ENCODE assay signal across 15 cellular contexts in genomic region chr4:18318682-18319410, GRCh38.
DNase-seq lines count a peak whose midpoint lies in the region; ATAC-seq and TF ChIP-seq lines count a peak whose summit lies in the region.
"Had no signal": no experiment of that assay in that cellular context is flagged by ENCODE, and none has a peak within 500 bp of the region (broad histone marks: within the 10 kb centered on the region; RNA-seq: fewer than 3 reads in every experiment).

No MANE protein-coding gene starts in this region.

- H3K27ac ChIP-seq in adrenal gland, result peak overlapping the region in 4 of 5 donors; percentile 36 to 91 (median 70)

- no peaks in the 10 kb centered on the region for H3K27me3 ChIP-seq in adrenal gland

- peaks cover 0 to 15% of the 10 kb centered on the region in 2 donors for H3K4me1 ChIP-seq in adrenal gland (replicated peaks in 1 of 2)

- peak; percentile 39 to 54 for TF ChIP-seq POLR2A in adrenal gland (IDR thresholded peaks at IDR 0.05)

- no peak overlapping the region for H3K27ac Mint-ChIP-seq in activated naive CD8-positive, alpha-beta T cell treated with anti-CD3 and anti-CD28 coated beads for 36 hours
- H3K27ac Mint-ChIP-seq: activated CD8-positive, alpha-beta T cell treated with anti-CD3 and anti-CD28 coated beads, Interleukin-2, amount 10 ng/mL, durations not matched to agents 7 days and 5 days; activated naive CD8-positive, alpha-beta T cell; effector memory CD8-positive, alpha-beta T cell; nephron; stimulated activated naive CD8-positive, alpha-beta T cell treated with anti-CD3 and anti-CD28 coated beads, Interleukin-15, Interleukin-2, amounts not matched to agents 100 ng/mL and 50 ng/mL, for 24 hours; T-helper 1 cell treated with Interleukin-12 subunit alpha and Interleukin-12 subunit beta and Interleukin-4 antibody, amounts not matched to agents 30 μg/mL and 1 μg/mL, for 36 hours had no signal

- no peaks in the 10 kb centered on the region for H3K9me3 ChIP-seq in adrenal gland (replicated peaks in 1 of 3)

- H3K4me3 ChIP-seq in adrenal gland, result peak overlapping the region in 1 of 4 donors; percentile 18

- no peaks in the 10 kb centered on the region for H3K36me3 ChIP-seq in adrenal gland (replicated peaks in 1 of 2)

- peak; percentile 71 to 92 for ATAC-seq in left cardiac atrium
- no peak for ATAC-seq in GM18519 (IDR thresholded peaks at IDR 0.05; ENCODE audit: low FRiP score, unreplicated experiment)
- ATAC-seq: activated CD8-positive, alpha-beta T cell treated with anti-CD3 and anti-CD28 coated beads, Interleukin-2, amount 10 ng/mL, durations not matched to agents 7 days and 5 days; effector memory CD8-positive, alpha-beta T cell had no signal

- no peak overlapping the region for H3K4me3 Mint-ChIP-seq in activated naive CD8-positive, alpha-beta T cell treated with anti-CD3 and anti-CD28 coated beads for 36 hours
- H3K4me3 Mint-ChIP-seq: activated CD8-positive, alpha-beta T cell treated with anti-CD3 and anti-CD28 coated beads, Interleukin-2, amount 10 ng/mL, durations not matched to agents 7 days and 5 days; activated naive CD8-positive, alpha-beta T cell; effector memory CD8-positive, alpha-beta T cell; nephron; stimulated activated naive CD8-positive, alpha-beta T cell treated with anti-CD3 and anti-CD28 coated beads, Interleukin-15, Interleukin-2, amounts not matched to agents 100 ng/mL and 50 ng/mL, for 24 hours; T-helper 1 cell treated with Interleukin-12 subunit alpha and Interleukin-12 subunit beta and Interleukin-4 antibody, amounts not matched to agents 30 μg/mL and 1 μg/mL, for 36 hours had no signal

- intact Hi-C loops in adrenal gland (cut with DNase I) (no loop called here), left cardiac atrium (cut with DNase I) (no loop called here), posterior vena cava (cut with DNase I) (no loop called here)

- no peaks in the 10 kb centered on the region for H3K9me3 Mint-ChIP-seq in activated naive CD8-positive, alpha-beta T cell treated with anti-CD3 and anti-CD28 coated beads for 36 hours
- H3K9me3 Mint-ChIP-seq: stimulated activated naive CD8-positive, alpha-beta T cell treated with anti-CD3 and anti-CD28 coated beads, Interleukin-15, Interleukin-2, amounts not matched to agents 100 ng/mL and 50 ng/mL, for 24 hours; T-helper 1 cell treated with Interleukin-12 subunit alpha and Interleukin-12 subunit beta and Interleukin-4 antibody, amounts not matched to agents 30 μg/mL and 1 μg/mL, for 36 hours had no signal

- WGBS in adrenal gland, 4 donors, result 14 to 30% (median 17%) methylated on average over 17 to 24 of the region's 24 CpGs

- TF ChIP-seq CTCF in adrenal gland (IDR thresholded peaks at IDR 0.05), result no peak

- H3K27me3 Mint-ChIP-seq in activated naive CD8-positive, alpha-beta T cell treated with anti-CD3 and anti-CD28 coated beads for 36 hours, result peaks cover 25% of the 10 kb centered on the region

- H3K36me3 Mint-ChIP-seq in activated naive CD8-positive, alpha-beta T cell treated with anti-CD3 and anti-CD28 coated beads for 36 hours, result no peaks in the 10 kb centered on the region
- H3K36me3 Mint-ChIP-seq: activated naive CD8-positive, alpha-beta T cell had no signal

- DNase-seq in DMS153 treated with DMSO at 0.1 percent for 48 hours (lab: John Stamatoyannopoulos, UW; ENCODE audit: unreplicated experiment), result peak; percentile 5
- DNase-seq in adrenal gland, result peak; percentile 70 to 93 (median 86)
- peak; percentile 75 for DNase-seq in left cardiac atrium
- DNase-seq in posterior vena cava (ENCODE audit: low spot score), result peak; percentile 79
- DNase-seq in activated naive CD8-positive, alpha-beta T cell treated with anti-CD3 and anti-CD28 coated beads for 36 hours, result no peak
- DNase-seq in hippocampal formation (lab: John Stamatoyannopoulos, UW), result no peak
- DNase-seq in stimulated activated CD4-positive, alpha-beta T cell treated with anti-CD3 and anti-CD28 coated beads, Interleukin-4, amount 100 ng/mL, for 4 hours, result no peak
- DNase-seq: activated CD8-positive, alpha-beta T cell treated with anti-CD3 and anti-CD28 coated beads, Interleukin-2, amount 10 ng/mL, durations not matched to agents 7 days and 5 days; effector memory CD8-positive, alpha-beta T cell; NCI-H1048 had no signal

- no peaks in the 10 kb centered on the region for H3K4me1 Mint-ChIP-seq in activated naive CD8-positive, alpha-beta T cell treated with anti-CD3 and anti-CD28 coated beads for 36 hours

Comparison
In these comparisons a context has a peak if more than half of its experiments do, and no peak if none do; other contexts are left out.
1. DNase-seq: peak in DMS153 treated with DMSO at 0.1 percent for 48 hours (single experiment), adrenal gland (7 of 7), left cardiac atrium (single experiment) and posterior vena cava (single experiment); none in activated naive CD8-positive, alpha-beta T cell treated with anti-CD3 and anti-CD28 coated beads for 36 hours (single experiment), hippocampal formation (0 of 2) and stimulated activated CD4-positive, alpha-beta T cell treated with anti-CD3 and anti-CD28 coated beads, Interleukin-4, amount 100 ng/mL, for 4 hours (0 of 2).